ENCODE assay signal across 8 cellular contexts in genomic region chrX:19683358-19683757, GRCh38.
DNase-seq lines count a peak whose midpoint lies in the region; ATAC-seq, FAIRE-seq and TF ChIP-seq lines count a peak whose summit lies in the region.

No MANE protein-coding gene starts in this region.

- no peaks in the 10 kb centered on the region for H3K27me3 Mint-ChIP-seq in activated naive CD8-positive, alpha-beta T cell treated with anti-CD3 and anti-CD28 coated beads, Interleukin-2, amount 50 U/mL, for 24 hours
- peaks cover 0 to 6% of the 10 kb centered on the region in 2 donors for H3K27me3 Mint-ChIP-seq in natural killer cell (ENCODE audit: low read depth in 2 of 2)

- H3K9ac ChIP-seq in colonic mucosa (ENCODE audit: low read depth in 2 of 2, low read length in 2 of 2) = no peak overlapping the region

- intact Hi-C loops in natural killer cell (cut with micrococcal nuclease) (loop anchor here (1.0 to 5.0 kb wide), 4 partner anchors 44 to 205 kb away; no protein-coding TSS in a partner anchor), colonic mucosa (cut with DNase I) (no loop called here)

- H3K27me3 ChIP-seq in colonic mucosa = no peaks in the 10 kb centered on the region

- peak overlapping the region; percentile 98 for H3K27ac Mint-ChIP-seq in activated naive CD8-positive, alpha-beta T cell treated with anti-CD3 and anti-CD28 coated beads, Interleukin-2, amount 50 U/mL, for 24 hours
- peak overlapping the region; percentile 85 to 98 for H3K27ac Mint-ChIP-seq in natural killer cell

- no peaks in the 10 kb centered on the region for H3K9me3 ChIP-seq in colonic mucosa

- H3K4me3 Mint-ChIP-seq in activated naive CD8-positive, alpha-beta T cell treated with anti-CD3 and anti-CD28 coated beads, Interleukin-2, amount 50 U/mL, for 24 hours = peak overlapping the region; percentile 61
- peak overlapping the region; percentile 60 for H3K4me3 Mint-ChIP-seq in natural killer cell

- TF ChIP-seq CTCF in natural killer cell (IDR thresholded peaks at IDR 0.05) (no peak), colonic mucosa (IDR thresholded peaks at IDR 0.05) (no peak)

- peaks cover 32% of the 10 kb centered on the region for H3K36me3 Mint-ChIP-seq in activated naive CD8-positive, alpha-beta T cell treated with anti-CD3 and anti-CD28 coated beads, Interleukin-2, amount 50 U/mL, for 24 hours (ENCODE audit: low read depth)
- no peaks in the 10 kb centered on the region for H3K36me3 Mint-ChIP-seq in natural killer cell

- no peaks in the 10 kb centered on the region for H3K36me3 ChIP-seq in colonic mucosa

- H3K4me3 ChIP-seq in colonic mucosa = no peak overlapping the region

- no peak for DNase-seq in activated naive CD8-positive, alpha-beta T cell treated with anti-CD3 and anti-CD28 coated beads, Interleukin-2, amount 50 U/mL, for 24 hours
- DNase-seq in natural killer cell = no peak
- no peak for DNase-seq in colonic mucosa
- no peak for DNase-seq in stimulated activated CD4-positive, alpha-beta T cell treated with anti-CD3 and anti-CD28 coated beads, Interleukin-4, amount 100 ng/mL, for 1 hour
- DNase-seq in urothelium cell line (ENCODE audit: low spot score) = no peak

- peaks cover 89% of the 10 kb centered on the region for H3K4me1 Mint-ChIP-seq in activated naive CD8-positive, alpha-beta T cell treated with anti-CD3 and anti-CD28 coated beads, Interleukin-2, amount 50 U/mL, for 24 hours
- H3K4me1 Mint-ChIP-seq in natural killer cell = peaks cover 53 to 62% of the 10 kb centered on the region in 2 donors

- FAIRE-seq in urothelium cell line (lab: Jason Lieb, UNC) = no peak

- no peaks in the 10 kb centered on the region for H3K9me3 Mint-ChIP-seq in activated naive CD8-positive, alpha-beta T cell treated with anti-CD3 and anti-CD28 coated beads, Interleukin-2, amount 50 U/mL, for 24 hours
- no peaks in the 10 kb centered on the region for H3K9me3 Mint-ChIP-seq in natural killer cell

- no peak overlapping the region for H3K27ac ChIP-seq in colonic mucosa

- ATAC-seq in GM18498 (IDR thresholded peaks at IDR 0.05; ENCODE audit: unreplicated experiment) = peak; percentile 33
- peak; percentile 14 for ATAC-seq in HG02642 (IDR thresholded peaks at IDR 0.05; ENCODE audit: poor library complexity, unreplicated experiment)
- ATAC-seq in activated naive CD8-positive, alpha-beta T cell treated with anti-CD3 and anti-CD28 coated beads, Interleukin-2, amount 50 U/mL, for 24 hours = peak; percentile 4
- ATAC-seq in natural killer cell = peak in 2 of 3 donors; percentile 28 to 48
- no peak for ATAC-seq in GM18868 (IDR thresholded peaks at IDR 0.05; ENCODE audit: unreplicated experiment)

- H3K4me1 ChIP-seq in colonic mucosa = no peaks in the 10 kb centered on the region
